16 cellular contexts compared by ENCODE assay signal in the genomic region with DNA sequence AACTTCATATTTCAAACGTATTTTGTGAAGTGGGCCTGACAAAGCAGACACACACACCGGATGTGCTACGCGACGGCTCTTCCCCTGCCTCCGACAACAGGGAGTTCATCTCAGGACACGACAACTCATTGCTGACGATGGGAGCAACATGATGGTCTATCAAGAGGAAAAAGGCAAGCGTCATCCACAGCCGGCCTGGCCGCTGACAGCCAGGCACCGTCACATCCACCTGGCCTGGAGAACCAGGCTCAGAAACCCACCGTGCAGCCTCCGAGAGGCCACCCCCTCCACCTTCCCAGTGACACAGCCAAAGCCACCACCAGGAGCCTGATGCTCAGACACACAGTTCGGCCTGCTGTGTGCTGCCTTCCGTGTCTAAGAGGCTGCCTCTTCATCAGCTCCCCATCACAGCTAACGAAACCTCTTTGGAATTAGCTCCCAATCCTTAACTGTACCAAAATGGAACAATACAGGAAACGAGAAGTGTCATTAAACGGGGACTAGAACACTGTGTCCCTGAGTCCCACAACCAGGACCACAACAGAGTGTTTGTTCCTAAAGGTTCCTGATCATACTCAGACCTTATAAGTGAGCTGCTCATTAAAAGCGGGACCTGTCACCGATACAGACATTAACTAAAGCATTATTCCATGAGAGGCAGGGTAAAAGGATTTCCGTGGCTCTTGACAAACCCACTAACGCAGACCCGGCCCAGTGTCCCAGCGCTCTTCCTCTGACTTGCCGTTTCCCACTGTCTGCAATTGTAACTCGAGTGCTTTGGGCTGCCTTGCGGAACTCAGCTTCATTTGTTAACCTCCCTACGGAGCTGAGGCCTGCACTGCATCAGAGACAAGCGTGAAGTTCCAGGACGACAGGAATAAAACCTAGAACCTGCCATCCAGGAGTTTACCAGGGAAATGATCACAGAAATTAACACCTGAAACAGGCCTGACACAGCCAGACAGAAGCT.
A peak's percentile ranks its signal among the peaks of the same experiment; 100 is the strongest.
DNase-seq lines count a peak whose midpoint lies in the region; ATAC-seq, FAIRE-seq and TF ChIP-seq lines count a peak whose summit lies in the region.
"Had no signal": no experiment of that assay in that cellular context is flagged by ENCODE, and none has a peak within 500 bp of the region (broad histone marks: within the 10 kb centered on the region; RNA-seq: fewer than 3 reads in every experiment).

No MANE protein-coding gene starts in this region.

- H3K27me3 Mint-ChIP-seq in CD4-positive, alpha-beta T cell, result no peaks in the 10 kb centered on the region
- H3K27me3 Mint-ChIP-seq in neural progenitor cell (ENCODE audit: insufficient read depth, low read depth), result no peaks in the 10 kb centered on the region

- H3K79me2 ChIP-seq in neural progenitor cell (ENCODE audit: low read depth), result no peaks in the 10 kb centered on the region

- ATAC-seq in CD4-positive, alpha-beta T cell (ENCODE audit: poor library complexity), result no peak
- ATAC-seq in left ventricle myocardium superior, result peak; percentile 61

- no peak overlapping the region for H3K27ac ChIP-seq in CD4-positive, alpha-beta T cell (ENCODE audit: low read depth, low read length)
- H3K27ac ChIP-seq in neural progenitor cell, result no peak overlapping the region

- H4K20me1 ChIP-seq in neural progenitor cell (ENCODE audit: low read depth), result no peaks in the 10 kb centered on the region

- no peak for DNase-seq in CD4-positive, alpha-beta T cell
- peak; percentile 82 for DNase-seq in SK-N-DZ (ENCODE audit: low spot score)
- peak; percentile 32 for DNase-seq in left ventricle myocardium superior
- no peak for DNase-seq in neural progenitor cell (ENCODE audit: low spot score)
- DNase-seq in SKM-1 treated with dmso at 0.1 percent for 144 hours (lab: John Stamatoyannopoulos, UW; ENCODE audit: unreplicated experiment), result no peak
- DNase-seq in globus pallidus (ENCODE audit: low spot score), result no peak
- no peak for DNase-seq in D721Med (ENCODE audit: insufficient read length, low spot score)
- no peak for DNase-seq in NCI-H1930 (lab: John Stamatoyannopoulos, UW)
- DNase-seq: Calu3; caudate nucleus; islet precursor cell; NCI-H2171; NCI-H82; stimulated activated CD4-positive, alpha-beta T cell treated with anti-CD3 and anti-CD28 coated beads, Interleukin-2, amount 100 ng/mL, for 48 hours; T-helper 1 cell had no signal

- FAIRE-seq in D721Med (lab: Jason Lieb, UNC), result no peak
- FAIRE-seq: endothelial cell of umbilical vein had no signal

- no peaks in the 10 kb centered on the region for H3K27me3 ChIP-seq in CD4-positive, alpha-beta T cell (ENCODE audit: control insufficient read depth, insufficient read depth, low read length)
- no peaks in the 10 kb centered on the region for H3K27me3 ChIP-seq in neural progenitor cell

- intact Hi-C loops in CD4-positive, alpha-beta T cell (cut with DNase I, micrococcal nuclease), result loop anchor here in 1 of 2 experiments (10.0 kb wide), 1 partner anchor 59 kb away; no protein-coding TSS in a partner anchor
- intact Hi-C loops in left ventricle myocardium superior (cut with micrococcal nuclease), result no loop called here

- no peaks in the 10 kb centered on the region for H3K9me3 ChIP-seq in CD4-positive, alpha-beta T cell (ENCODE audit: control insufficient read depth, low read length)
- H3K9me3 ChIP-seq in neural progenitor cell (ENCODE audit: low read depth), result no peaks in the 10 kb centered on the region

- H3K9me3 Mint-ChIP-seq in CD4-positive, alpha-beta T cell, result peaks cover 2% of the 10 kb centered on the region
- peaks cover 14% of the 10 kb centered on the region for H3K9me3 Mint-ChIP-seq in neural progenitor cell

- H3F3A ChIP-seq in neural progenitor cell (ENCODE audit: low read depth), result no peaks in the 10 kb centered on the region

- CTCF ChIA-PET in CD4-positive, alpha-beta T cell (lab: Charles Lee), result no interaction called here

- TF ChIP-seq CTCF in CD4-positive, alpha-beta T cell (IDR thresholded peaks at IDR 0.05), result no peak
- TF ChIP-seq CTCF in neural progenitor cell (IDR thresholded peaks at IDR 0.05) (no peak), D721Med (IDR thresholded peaks at IDR 0.05; ENCODE audit: insufficient read depth, missing control alignments) (no peak)

- H3K4me3 Mint-ChIP-seq in CD4-positive, alpha-beta T cell, result no peak overlapping the region
- H3K4me3 Mint-ChIP-seq in neural progenitor cell, result no peak overlapping the region

- peaks cover 71% of the 10 kb centered on the region for H3K36me3 Mint-ChIP-seq in CD4-positive, alpha-beta T cell (ENCODE audit: low read depth)
- H3K36me3 Mint-ChIP-seq in neural progenitor cell, result peaks cover 10% of the 10 kb centered on the region

- H3K4me3 ChIP-seq in neural progenitor cell, result no peak overlapping the region

- POLR2A ChIA-PET in CD4-positive, alpha-beta T cell (lab: Charles Lee), result no interaction called here

- peak overlapping the region; percentile 12 for H2AFZ ChIP-seq in neural progenitor cell (replicated peaks)

- H3K4me1 Mint-ChIP-seq in CD4-positive, alpha-beta T cell (ENCODE audit: low read depth), result peaks cover 77% of the 10 kb centered on the region
- peaks cover 7% of the 10 kb centered on the region for H3K4me1 Mint-ChIP-seq in neural progenitor cell

- no peak overlapping the region for H3K4me2 ChIP-seq in neural progenitor cell

- H3K27ac Mint-ChIP-seq in CD4-positive, alpha-beta T cell, result peak overlapping the region; percentile 59
- peak overlapping the region; percentile 22 for H3K27ac Mint-ChIP-seq in neural progenitor cell

- peaks cover 3% of the 10 kb centered on the region for H3K4me1 ChIP-seq in neural progenitor cell

- H3K9ac ChIP-seq in neural progenitor cell, result no peak overlapping the region

- H3K36me3 ChIP-seq in neural progenitor cell, result no peaks in the 10 kb centered on the region

Comparison
In these comparisons a context has a peak if more than half of its experiments do, and no peak if none do; other contexts are left out.
1. DNase-seq: peak in SK-N-DZ (single experiment) and left ventricle myocardium superior (single experiment); none in CD4-positive, alpha-beta T cell (0 of 10), neural progenitor cell (single experiment), SKM-1 treated with dmso at 0.1 percent for 144 hours (single experiment), globus pallidus (single experiment), D721Med (single experiment) and NCI-H1930 (0 of 2).